1 cellular context compared by ENCODE assay signal in the genomic region with DNA sequence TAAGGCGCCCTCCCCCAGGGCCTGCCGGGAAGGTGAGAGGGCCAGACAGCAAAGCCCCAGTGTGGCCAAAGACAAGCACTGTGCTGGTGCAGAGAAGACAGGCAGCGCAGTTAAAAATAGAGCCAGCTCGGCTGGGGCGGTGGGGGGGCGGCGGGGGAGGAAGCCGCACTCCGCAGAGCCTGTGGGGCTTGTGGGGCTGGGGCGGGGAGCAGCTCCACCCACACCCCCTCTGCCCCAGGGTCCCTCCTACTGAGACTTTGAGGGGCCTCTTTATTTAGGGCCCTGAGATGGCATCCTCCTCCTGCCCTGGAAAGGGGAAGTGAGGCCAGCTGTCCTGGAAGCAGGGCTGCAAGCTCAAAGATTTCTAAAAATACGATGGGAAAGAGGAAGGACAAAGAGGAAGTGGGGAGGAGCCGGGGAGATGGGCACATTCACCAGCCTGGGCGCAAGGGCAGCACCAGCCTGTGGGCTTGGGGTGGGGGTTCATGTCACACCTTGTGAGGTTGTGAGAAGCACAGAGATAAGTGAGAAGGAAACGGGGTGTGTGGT.
TF ChIP-seq lines count a peak whose summit lies in the region.

No MANE protein-coding gene starts in this region.

TF ChIP-seq in GM12878, 131 proteins besides CTCF, POLR2A, EP300 and RAD21 (continued from another document and continues in another):
- TF ChIP-seq POU2F2 (IDR thresholded peaks at IDR 0.05; ENCODE audit: borderline replicate concordance, low read depth, low read length) (0 out of 3 replicates have a peak, but pooled peaks have one; percentile 12), TCF7 (IDR thresholded peaks at IDR 0.05; ENCODE audit: borderline replicate concordance) (no peak), MYB (IDR thresholded peaks at IDR 0.05; ENCODE audit: borderline replicate concordance, low read depth, low read length) (no peak), CHD1 (IDR thresholded peaks at IDR 0.05; ENCODE audit: low read depth, low read length) (no peak), HDAC2 (IDR thresholded peaks at IDR 0.05) (no peak), RAD51 (IDR thresholded peaks at IDR 0.05) (0 out of 2 replicates have a peak, but pooled peaks have one; percentile 9), DPF2 (IDR thresholded peaks at IDR 0.05) (peak; percentile 91), PAX8 (IDR thresholded peaks at IDR 0.05) (no peak), POLR2AphosphoS5 (IDR thresholded peaks at IDR 0.05; ENCODE audit: low read length) (no peak), FOS (IDR thresholded peaks at IDR 0.05; ENCODE audit: borderline replicate concordance, extremely low read depth, insufficient read length) (no peak), BACH1 (IDR thresholded peaks at IDR 0.05; ENCODE audit: borderline replicate concordance) (no peak), JUNB (IDR thresholded peaks at IDR 0.05) (no peak), RELA (IDR thresholded peaks at IDR 0.05; ENCODE audit: borderline replicate concordance, partially characterized antibody) (no peak), SMAD5 (IDR thresholded peaks at IDR 0.05; ENCODE audit: low read depth) (no peak), BMI1 (IDR thresholded peaks at IDR 0.05; ENCODE audit: borderline replicate concordance) (peak; percentile 50; the same call in 1 of the 2 replicates), KDM1A (IDR thresholded peaks at IDR 0.05; ENCODE audit: borderline replicate concordance) (no peak), RCOR1 (conservative IDR thresholded peaks at IDR 0.05; ENCODE audit: low read depth, low read length) (no peak), TBL1XR1 (IDR thresholded peaks at IDR 0.05; ENCODE audit: low read depth, low read length) (no peak), FOXM1 (IDR thresholded peaks at IDR 0.05; ENCODE audit: low read depth, low read length) (no peak), NR2C1 (IDR thresholded peaks at IDR 0.05) (no peak), SRF (IDR thresholded peaks at IDR 0.05; ENCODE audit: low read depth in 2 of 2, low read length in 2 of 2) (no peak), KLF5 (IDR thresholded peaks at IDR 0.05; ENCODE audit: partially characterized antibody) (no peak), NFIC (IDR thresholded peaks at IDR 0.05; ENCODE audit: low read depth, low read length) (no peak), CBX5 (IDR thresholded peaks at IDR 0.05; ENCODE audit: low read depth) (no peak), CHD4 (IDR thresholded peaks at IDR 0.05) (no peak), PAX5 (IDR thresholded peaks at IDR 0.05; ENCODE audit: borderline replicate concordance, low read depth, low read length) (no peak), SUZ12 (IDR thresholded peaks at IDR 0.05; ENCODE audit: unreplicated experiment) (no peak), CEBPB (IDR thresholded peaks at IDR 0.05; ENCODE audit: borderline replicate concordance in 1 of 2, low read depth in 2 of 2, low read length in 2 of 2) (no peak), BCL11A (IDR thresholded peaks at IDR 0.05; ENCODE audit: low read depth, low read length) (no peak), IRF4 (IDR thresholded peaks at IDR 0.05; ENCODE audit: low read depth, low read length) (peak; percentile 48; the same call in 1 of the 2 replicates), SPI1 (IDR thresholded peaks at IDR 0.05; ENCODE audit: borderline replicate concordance, insufficient read depth, low read depth, low read length) (peak; percentile 96), RUNX3 (IDR thresholded peaks at IDR 0.05; ENCODE audit: low read length) (peak; percentile 76)
- TF ChIP-seq, protein P1, sequence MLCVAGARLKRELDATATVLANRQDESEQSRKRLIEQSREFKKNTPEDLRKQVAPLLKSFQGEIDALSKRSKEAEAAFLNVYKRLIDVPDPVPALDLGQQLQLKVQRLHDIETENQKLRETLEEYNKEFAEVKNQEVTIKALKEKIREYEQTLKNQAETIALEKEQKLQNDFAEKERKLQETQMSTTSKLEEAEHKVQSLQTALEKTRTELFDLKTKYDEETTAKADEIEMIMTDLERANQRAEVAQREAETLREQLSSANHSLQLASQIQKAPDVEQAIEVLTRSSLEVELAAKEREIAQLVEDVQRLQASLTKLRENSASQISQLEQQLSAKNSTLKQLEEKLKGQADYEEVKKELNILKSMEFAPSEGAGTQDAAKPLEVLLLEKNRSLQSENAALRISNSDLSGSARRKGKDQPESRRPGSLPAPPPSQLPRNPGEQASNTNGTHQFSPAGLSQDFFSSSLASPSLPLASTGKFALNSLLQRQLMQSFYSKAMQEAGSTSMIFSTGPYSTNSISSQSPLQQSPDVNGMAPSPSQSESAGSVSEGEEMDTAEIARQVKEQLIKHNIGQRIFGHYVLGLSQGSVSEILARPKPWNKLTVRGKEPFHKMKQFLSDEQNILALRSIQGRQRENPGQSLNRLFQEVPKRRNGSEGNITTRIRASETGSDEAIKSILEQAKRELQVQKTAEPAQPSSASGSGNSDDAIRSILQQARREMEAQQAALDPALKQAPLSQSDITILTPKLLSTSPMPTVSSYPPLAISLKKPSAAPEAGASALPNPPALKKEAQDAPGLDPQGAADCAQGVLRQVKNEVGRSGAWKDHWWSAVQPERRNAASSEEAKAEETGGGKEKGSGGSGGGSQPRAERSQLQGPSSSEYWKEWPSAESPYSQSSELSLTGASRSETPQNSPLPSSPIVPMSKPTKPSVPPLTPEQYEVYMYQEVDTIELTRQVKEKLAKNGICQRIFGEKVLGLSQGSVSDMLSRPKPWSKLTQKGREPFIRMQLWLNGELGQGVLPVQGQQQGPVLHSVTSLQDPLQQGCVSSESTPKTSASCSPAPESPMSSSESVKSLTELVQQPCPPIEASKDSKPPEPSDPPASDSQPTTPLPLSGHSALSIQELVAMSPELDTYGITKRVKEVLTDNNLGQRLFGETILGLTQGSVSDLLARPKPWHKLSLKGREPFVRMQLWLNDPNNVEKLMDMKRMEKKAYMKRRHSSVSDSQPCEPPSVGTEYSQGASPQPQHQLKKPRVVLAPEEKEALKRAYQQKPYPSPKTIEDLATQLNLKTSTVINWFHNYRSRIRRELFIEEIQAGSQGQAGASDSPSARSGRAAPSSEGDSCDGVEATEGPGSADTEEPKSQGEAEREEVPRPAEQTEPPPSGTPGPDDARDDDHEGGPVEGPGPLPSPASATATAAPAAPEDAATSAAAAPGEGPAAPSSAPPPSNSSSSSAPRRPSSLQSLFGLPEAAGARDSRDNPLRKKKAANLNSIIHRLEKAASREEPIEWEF (IDR thresholded peaks at IDR 0.05; ENCODE audit: insufficient replicate concordance, low read depth, low read length), result no peak
- TF ChIP-seq, protein P2, sequence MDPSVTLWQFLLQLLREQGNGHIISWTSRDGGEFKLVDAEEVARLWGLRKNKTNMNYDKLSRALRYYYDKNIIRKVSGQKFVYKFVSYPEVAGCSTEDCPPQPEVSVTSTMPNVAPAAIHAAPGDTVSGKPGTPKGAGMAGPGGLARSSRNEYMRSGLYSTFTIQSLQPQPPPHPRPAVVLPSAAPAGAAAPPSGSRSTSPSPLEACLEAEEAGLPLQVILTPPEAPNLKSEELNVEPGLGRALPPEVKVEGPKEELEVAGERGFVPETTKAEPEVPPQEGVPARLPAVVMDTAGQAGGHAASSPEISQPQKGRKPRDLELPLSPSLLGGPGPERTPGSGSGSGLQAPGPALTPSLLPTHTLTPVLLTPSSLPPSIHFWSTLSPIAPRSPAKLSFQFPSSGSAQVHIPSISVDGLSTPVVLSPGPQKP (IDR thresholded peaks at IDR 0.05; ENCODE audit: low read depth, low read length), result no peak
- TF ChIP-seq, protein P3, sequence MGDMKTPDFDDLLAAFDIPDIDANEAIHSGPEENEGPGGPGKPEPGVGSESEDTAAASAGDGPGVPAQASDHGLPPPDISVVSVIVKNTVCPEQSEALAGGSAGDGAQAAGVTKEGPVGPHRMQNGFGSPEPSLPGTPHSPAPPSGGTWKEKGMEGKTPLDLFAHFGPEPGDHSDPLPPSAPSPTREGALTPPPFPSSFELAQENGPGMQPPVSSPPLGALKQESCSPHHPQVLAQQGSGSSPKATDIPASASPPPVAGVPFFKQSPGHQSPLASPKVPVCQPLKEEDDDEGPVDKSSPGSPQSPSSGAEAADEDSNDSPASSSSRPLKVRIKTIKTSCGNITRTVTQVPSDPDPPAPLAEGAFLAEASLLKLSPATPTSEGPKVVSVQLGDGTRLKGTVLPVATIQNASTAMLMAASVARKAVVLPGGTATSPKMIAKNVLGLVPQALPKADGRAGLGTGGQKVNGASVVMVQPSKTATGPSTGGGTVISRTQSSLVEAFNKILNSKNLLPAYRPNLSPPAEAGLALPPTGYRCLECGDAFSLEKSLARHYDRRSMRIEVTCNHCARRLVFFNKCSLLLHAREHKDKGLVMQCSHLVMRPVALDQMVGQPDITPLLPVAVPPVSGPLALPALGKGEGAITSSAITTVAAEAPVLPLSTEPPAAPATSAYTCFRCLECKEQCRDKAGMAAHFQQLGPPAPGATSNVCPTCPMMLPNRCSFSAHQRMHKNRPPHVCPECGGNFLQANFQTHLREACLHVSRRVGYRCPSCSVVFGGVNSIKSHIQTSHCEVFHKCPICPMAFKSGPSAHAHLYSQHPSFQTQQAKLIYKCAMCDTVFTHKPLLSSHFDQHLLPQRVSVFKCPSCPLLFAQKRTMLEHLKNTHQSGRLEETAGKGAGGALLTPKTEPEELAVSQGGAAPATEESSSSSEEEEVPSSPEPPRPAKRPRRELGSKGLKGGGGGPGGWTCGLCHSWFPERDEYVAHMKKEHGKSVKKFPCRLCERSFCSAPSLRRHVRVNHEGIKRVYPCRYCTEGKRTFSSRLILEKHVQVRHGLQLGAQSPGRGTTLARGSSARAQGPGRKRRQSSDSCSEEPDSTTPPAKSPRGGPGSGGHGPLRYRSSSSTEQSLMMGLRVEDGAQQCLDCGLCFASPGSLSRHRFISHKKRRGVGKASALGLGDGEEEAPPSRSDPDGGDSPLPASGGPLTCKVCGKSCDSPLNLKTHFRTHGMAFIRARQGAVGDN (IDR thresholded peaks at IDR 0.05), result peak; percentile 58; the same call in 1 of the 2 replicates
- TF ChIP-seq, protein P4, sequence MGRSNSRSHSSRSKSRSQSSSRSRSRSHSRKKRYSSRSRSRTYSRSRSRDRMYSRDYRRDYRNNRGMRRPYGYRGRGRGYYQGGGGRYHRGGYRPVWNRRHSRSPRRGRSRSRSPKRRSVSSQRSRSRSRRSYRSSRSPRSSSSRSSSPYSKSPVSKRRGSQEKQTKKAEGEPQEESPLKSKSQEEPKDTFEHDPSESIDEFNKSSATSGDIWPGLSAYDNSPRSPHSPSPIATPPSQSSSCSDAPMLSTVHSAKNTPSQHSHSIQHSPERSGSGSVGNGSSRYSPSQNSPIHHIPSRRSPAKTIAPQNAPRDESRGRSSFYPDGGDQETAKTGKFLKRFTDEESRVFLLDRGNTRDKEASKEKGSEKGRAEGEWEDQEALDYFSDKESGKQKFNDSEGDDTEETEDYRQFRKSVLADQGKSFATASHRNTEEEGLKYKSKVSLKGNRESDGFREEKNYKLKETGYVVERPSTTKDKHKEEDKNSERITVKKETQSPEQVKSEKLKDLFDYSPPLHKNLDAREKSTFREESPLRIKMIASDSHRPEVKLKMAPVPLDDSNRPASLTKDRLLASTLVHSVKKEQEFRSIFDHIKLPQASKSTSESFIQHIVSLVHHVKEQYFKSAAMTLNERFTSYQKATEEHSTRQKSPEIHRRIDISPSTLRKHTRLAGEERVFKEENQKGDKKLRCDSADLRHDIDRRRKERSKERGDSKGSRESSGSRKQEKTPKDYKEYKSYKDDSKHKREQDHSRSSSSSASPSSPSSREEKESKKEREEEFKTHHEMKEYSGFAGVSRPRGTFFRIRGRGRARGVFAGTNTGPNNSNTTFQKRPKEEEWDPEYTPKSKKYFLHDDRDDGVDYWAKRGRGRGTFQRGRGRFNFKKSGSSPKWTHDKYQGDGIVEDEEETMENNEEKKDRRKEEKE (IDR thresholded peaks at IDR 0.05), result no peak
- TF ChIP-seq, protein P5, sequence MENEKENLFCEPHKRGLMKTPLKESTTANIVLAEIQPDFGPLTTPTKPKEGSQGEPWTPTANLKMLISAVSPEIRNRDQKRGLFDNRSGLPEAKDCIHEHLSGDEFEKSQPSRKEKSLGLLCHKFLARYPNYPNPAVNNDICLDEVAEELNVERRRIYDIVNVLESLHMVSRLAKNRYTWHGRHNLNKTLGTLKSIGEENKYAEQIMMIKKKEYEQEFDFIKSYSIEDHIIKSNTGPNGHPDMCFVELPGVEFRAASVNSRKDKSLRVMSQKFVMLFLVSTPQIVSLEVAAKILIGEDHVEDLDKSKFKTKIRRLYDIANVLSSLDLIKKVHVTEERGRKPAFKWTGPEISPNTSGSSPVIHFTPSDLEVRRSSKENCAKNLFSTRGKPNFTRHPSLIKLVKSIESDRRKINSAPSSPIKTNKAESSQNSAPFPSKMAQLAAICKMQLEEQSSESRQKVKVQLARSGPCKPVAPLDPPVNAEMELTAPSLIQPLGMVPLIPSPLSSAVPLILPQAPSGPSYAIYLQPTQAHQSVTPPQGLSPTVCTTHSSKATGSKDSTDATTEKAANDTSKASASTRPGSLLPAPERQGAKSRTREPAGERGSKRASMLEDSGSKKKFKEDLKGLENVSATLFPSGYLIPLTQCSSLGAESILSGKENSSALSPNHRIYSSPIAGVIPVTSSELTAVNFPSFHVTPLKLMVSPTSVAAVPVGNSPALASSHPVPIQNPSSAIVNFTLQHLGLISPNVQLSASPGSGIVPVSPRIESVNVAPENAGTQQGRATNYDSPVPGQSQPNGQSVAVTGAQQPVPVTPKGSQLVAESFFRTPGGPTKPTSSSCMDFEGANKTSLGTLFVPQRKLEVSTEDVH (IDR thresholded peaks at IDR 0.05; ENCODE audit: low read depth, partially characterized antibody), result no peak
- TF ChIP-seq, protein P6, sequence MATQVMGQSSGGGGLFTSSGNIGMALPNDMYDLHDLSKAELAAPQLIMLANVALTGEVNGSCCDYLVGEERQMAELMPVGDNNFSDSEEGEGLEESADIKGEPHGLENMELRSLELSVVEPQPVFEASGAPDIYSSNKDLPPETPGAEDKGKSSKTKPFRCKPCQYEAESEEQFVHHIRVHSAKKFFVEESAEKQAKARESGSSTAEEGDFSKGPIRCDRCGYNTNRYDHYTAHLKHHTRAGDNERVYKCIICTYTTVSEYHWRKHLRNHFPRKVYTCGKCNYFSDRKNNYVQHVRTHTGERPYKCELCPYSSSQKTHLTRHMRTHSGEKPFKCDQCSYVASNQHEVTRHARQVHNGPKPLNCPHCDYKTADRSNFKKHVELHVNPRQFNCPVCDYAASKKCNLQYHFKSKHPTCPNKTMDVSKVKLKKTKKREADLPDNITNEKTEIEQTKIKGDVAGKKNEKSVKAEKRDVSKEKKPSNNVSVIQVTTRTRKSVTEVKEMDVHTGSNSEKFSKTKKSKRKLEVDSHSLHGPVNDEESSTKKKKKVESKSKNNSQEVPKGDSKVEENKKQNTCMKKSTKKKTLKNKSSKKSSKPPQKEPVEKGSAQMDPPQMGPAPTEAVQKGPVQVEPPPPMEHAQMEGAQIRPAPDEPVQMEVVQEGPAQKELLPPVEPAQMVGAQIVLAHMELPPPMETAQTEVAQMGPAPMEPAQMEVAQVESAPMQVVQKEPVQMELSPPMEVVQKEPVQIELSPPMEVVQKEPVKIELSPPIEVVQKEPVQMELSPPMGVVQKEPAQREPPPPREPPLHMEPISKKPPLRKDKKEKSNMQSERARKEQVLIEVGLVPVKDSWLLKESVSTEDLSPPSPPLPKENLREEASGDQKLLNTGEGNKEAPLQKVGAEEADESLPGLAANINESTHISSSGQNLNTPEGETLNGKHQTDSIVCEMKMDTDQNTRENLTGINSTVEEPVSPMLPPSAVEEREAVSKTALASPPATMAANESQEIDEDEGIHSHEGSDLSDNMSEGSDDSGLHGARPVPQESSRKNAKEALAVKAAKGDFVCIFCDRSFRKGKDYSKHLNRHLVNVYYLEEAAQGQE (IDR thresholded peaks at IDR 0.05; ENCODE audit: low read depth, low read length), result no peak
